ENCODE assay signal across 9 cellular contexts in genomic region chr9:72521416-72521815, GRCh38. TPM values are rescaled to one million over a fixed set of nuclear protein-coding genes. Genes with fewer than 3 reads are reported as not detected.
"Had no signal": no experiment of that assay in that cellular context is flagged by ENCODE, and none has a peak within 500 bp of the region (broad histone marks: within the 10 kb centered on the region; RNA-seq: fewer than 3 reads in every experiment).

Gene TMC1, plus strand, starts transcription at chr9:72521608. Its CDS starts 127,041 bp downstream, at chr9:72648649.

RNA-seq across cellular contexts. Expression of gene TMC1, which starts in this region (rescaled TPM):
- total RNA-seq: liver, lower lobe of right lung, mammary epithelial cell, natural killer cell, osteocyte, spleen, suprapubic skin, vagina had no signal
- polyA plus RNA-seq: immature natural killer cell had no signal
